In the genomic region with DNA sequence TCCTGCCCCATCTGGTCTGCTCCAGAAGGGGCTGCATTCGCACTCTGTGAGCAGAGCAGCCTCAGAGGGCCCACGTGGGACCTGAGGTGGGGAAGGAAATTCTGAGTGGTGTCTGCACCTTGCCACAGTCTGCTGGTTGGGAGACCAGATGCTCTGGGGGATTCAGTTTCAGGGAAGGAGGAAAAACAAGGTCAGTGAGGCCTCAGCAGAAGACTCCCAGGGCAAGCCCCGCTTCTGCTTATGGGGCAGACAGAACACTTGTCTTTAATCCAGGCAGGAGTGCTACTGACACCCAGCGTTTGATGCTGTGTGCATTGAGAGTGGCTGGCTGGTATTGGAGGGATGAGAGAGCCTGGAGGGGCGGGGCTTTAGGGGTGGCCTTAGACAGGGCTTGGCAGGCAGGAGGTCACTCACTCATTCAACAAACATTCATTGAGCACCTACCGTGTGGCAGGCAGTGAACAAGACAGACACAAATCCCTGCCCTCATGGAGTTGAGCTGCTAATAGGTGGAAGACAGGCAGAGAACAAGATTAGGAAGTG, we compare ENCODE assay signal across 12 cellular contexts. TPM values are rescaled to one million over a fixed set of nuclear protein-coding genes. Genes with fewer than 3 reads are reported as not detected.
DNase-seq lines count a peak whose midpoint lies in the region; ATAC-seq and TF ChIP-seq lines count a peak whose summit lies in the region.
"Had no signal": no experiment of that assay in that cellular context is flagged by ENCODE, and none has a peak within 500 bp of the region (broad histone marks: within the 10 kb centered on the region; RNA-seq: fewer than 3 reads in every experiment).

No MANE protein-coding gene starts in this region.

- peak overlapping the region; percentile 23 for H3K27ac Mint-ChIP-seq in activated naive CD8-positive, alpha-beta T cell treated with anti-CD3 and anti-CD28 coated beads for 36 hours
- H3K27ac Mint-ChIP-seq in effector memory CD8-positive, alpha-beta T cell: no peak overlapping the region

- no peaks in the 10 kb centered on the region for H3K9me3 Mint-ChIP-seq in activated naive CD8-positive, alpha-beta T cell treated with anti-CD3 and anti-CD28 coated beads for 36 hours
- H3K9me3 Mint-ChIP-seq in effector memory CD8-positive, alpha-beta T cell: no peaks in the 10 kb centered on the region

- H3K36me3 Mint-ChIP-seq in activated naive CD8-positive, alpha-beta T cell treated with anti-CD3 and anti-CD28 coated beads for 36 hours: no peaks in the 10 kb centered on the region
- no peaks in the 10 kb centered on the region for H3K36me3 Mint-ChIP-seq in effector memory CD8-positive, alpha-beta T cell (ENCODE audit: insufficient read depth)

- ATAC-seq in effector memory CD8-positive, alpha-beta T cell (replicated peaks): no peak
- ATAC-seq in GM21528 (IDR thresholded peaks at IDR 0.05; ENCODE audit: low FRiP score, unreplicated experiment): no peak

- H3K4me1 Mint-ChIP-seq in activated naive CD8-positive, alpha-beta T cell treated with anti-CD3 and anti-CD28 coated beads for 36 hours: peaks cover 10% of the 10 kb centered on the region
- H3K4me1 Mint-ChIP-seq in effector memory CD8-positive, alpha-beta T cell (ENCODE audit: low read depth in 2 of 2): peaks cover 6 to 12% of the 10 kb centered on the region in 2 donors

- TF ChIP-seq POLR2A in GM19099 (IDR thresholded peaks at IDR 0.05; ENCODE audit: extremely low read depth, insufficient read length, low read depth): peak; percentile 39

- H3K4me3 Mint-ChIP-seq in activated naive CD8-positive, alpha-beta T cell treated with anti-CD3 and anti-CD28 coated beads for 36 hours: no peak overlapping the region
- H3K4me3 Mint-ChIP-seq in effector memory CD8-positive, alpha-beta T cell: no peak overlapping the region

- no peaks in the 10 kb centered on the region for H3K27me3 Mint-ChIP-seq in activated naive CD8-positive, alpha-beta T cell treated with anti-CD3 and anti-CD28 coated beads for 36 hours
- no peaks in the 10 kb centered on the region for H3K27me3 Mint-ChIP-seq in effector memory CD8-positive, alpha-beta T cell

- DNase-seq in DMS 273 (lab: John Stamatoyannopoulos, UW; ENCODE audit: unreplicated experiment): peak; percentile 86
- peak; percentile 86 for DNase-seq in NCI-H2171 (lab: John Stamatoyannopoulos, UW)
- DNase-seq in activated naive CD8-positive, alpha-beta T cell treated with anti-CD3 and anti-CD28 coated beads for 36 hours: peak; percentile 36
- no peak for DNase-seq in effector memory CD8-positive, alpha-beta T cell
- no peak for DNase-seq in amniotic stem cell (lab: John Stamatoyannopoulos, UW)
- no peak for DNase-seq in NCI-H1694 treated with DMSO at 0.1 percent for 48 hours (lab: John Stamatoyannopoulos, UW)
- DNase-seq: activated CD4-positive, alpha-beta T cell treated with anti-CD3 and anti-CD28 coated beads for 1 hour; dorsolateral prefrontal cortex; head of caudate nucleus; NCI-H1092 treated with DMSO at 0.1 percent for 48 hours had no signal

RNA-seq across cellular contexts. Expression of a gene that starts 4.9 kb away (rescaled TPM):
- under 1 TPM; 0.64 to 0.84 TPM for total RNA-seq in activated naive CD8-positive, alpha-beta T cell treated with anti-CD3 and anti-CD28 coated beads for 36 hours

RNA-seq across cellular contexts. Expression of a gene that starts 6.1 kb away (rescaled TPM):
- total RNA-seq in activated naive CD8-positive, alpha-beta T cell treated with anti-CD3 and anti-CD28 coated beads for 36 hours: 100 to 1,000 TPM; 128 to 129 TPM

RNA-seq across cellular contexts. Expression of a gene that starts 48.6 kb away (rescaled TPM):
- total RNA-seq in activated naive CD8-positive, alpha-beta T cell treated with anti-CD3 and anti-CD28 coated beads for 36 hours: 10 to 100 TPM; 86.1 to 88.7 TPM

RNA-seq across cellular contexts. Expression of a gene that starts 59.8 kb away (rescaled TPM):
- 10 to 100 TPM; 45.0 to 45.7 TPM for total RNA-seq in activated naive CD8-positive, alpha-beta T cell treated with anti-CD3 and anti-CD28 coated beads for 36 hours

Comparison
In these comparisons a context has a peak if more than half of its experiments do, and no peak if none do; other contexts are left out.
1. DNase-seq: peak in DMS 273 (single experiment), NCI-H2171 (single experiment) and activated naive CD8-positive, alpha-beta T cell treated with anti-CD3 and anti-CD28 coated beads for 36 hours (single experiment); none in effector memory CD8-positive, alpha-beta T cell (0 of 3), amniotic stem cell (single experiment) and NCI-H1694 treated with DMSO at 0.1 percent for 48 hours (single experiment).